Comparison of ENCODE assay signal across 9 cellular contexts in genomic region chr17:48002208-48002919, GRCh38. TPM values are rescaled to one million over a fixed set of nuclear protein-coding genes. Genes with fewer than 3 reads are reported as not detected.
DNase-seq lines count a peak whose midpoint lies in the region; ATAC-seq, FAIRE-seq and TF ChIP-seq lines count a peak whose summit lies in the region.
"Had no signal": no experiment of that assay in that cellular context is flagged by ENCODE, and none has a peak within 500 bp of the region (broad histone marks: within the 10 kb centered on the region; RNA-seq: fewer than 3 reads in every experiment).

No MANE protein-coding gene starts in this region.

- H3K79me2 ChIP-seq in mammary epithelial cell (ENCODE audit: insufficient read depth, low read length): no peaks in the 10 kb centered on the region
- H3K79me2 ChIP-seq in HepG2 (ENCODE audit: insufficient read depth, low read length): no peaks in the 10 kb centered on the region

- H4K20me1 ChIP-seq in mammary epithelial cell (ENCODE audit: insufficient read depth, low read length) (no peaks in the 10 kb centered on the region), HepG2 (ENCODE audit: insufficient read depth, low read length) (no peaks in the 10 kb centered on the region)

- H3K9ac ChIP-seq in mammary epithelial cell (ENCODE audit: insufficient read depth, low read length) (peak overlapping the region; percentile 35), HepG2 (ENCODE audit: insufficient read depth, low read depth, low read length) (0 out of 2 replicates have a peak overlapping the region, but pooled peaks have one; percentile 14)

- no TSS peak for BruUV-seq in mammary epithelial cell (replicated peaks; lab: Mats Ljungman, UMichigan)
- no TSS peak for BruUV-seq in HepG2 (replicated peaks; lab: Mats Ljungman, UMichigan)

- H3K27ac ChIP-seq in mammary epithelial cell (ENCODE audit: insufficient read depth, low read depth, low read length) (peak overlapping the region; percentile 87), HepG2 (ENCODE audit: extremely low read length, insufficient read depth, low read length) (no peak overlapping the region), vagina (peak overlapping the region; percentile 38)

- H3K4me3 ChIP-seq in mammary epithelial cell (replicated peaks in 1 of 3; ENCODE audit: insufficient read depth in 1 of 3, low read depth in 2 of 3, low read length in 3 of 3) (no peak overlapping the region), HepG2 (replicated peaks in 1 of 3; ENCODE audit: insufficient read depth in 1 of 3, low read depth in 2 of 3, low read length in 3 of 3) (no peak overlapping the region), vagina (no peak overlapping the region)
- H3K4me3 ChIP-seq: thoracic aorta had no signal

- H3K9me3 ChIP-seq in mammary epithelial cell (replicated peaks; ENCODE audit: insufficient read depth, low read length) (no peaks in the 10 kb centered on the region), HepG2 (ENCODE audit: low read length) (no peaks in the 10 kb centered on the region), vagina (no peaks in the 10 kb centered on the region)
- H3K9me3 ChIP-seq: thoracic aorta had no signal

- dilution Hi-C loops in mammary epithelial cell (cut with HindIII; ENCODE audit: low sequenced_read_pairs): no loop called here

- CTCF ChIA-PET in mammary epithelial cell (lab: Charles Lee; ENCODE audit: low non-redundant PET) (no interaction called here), HepG2 (lab: Yijun Ruan, JAX; ENCODE audit: low intra/inter-chr PET ratio, low total read pairs) (no interaction called here)

- 29% methylated on average over 5 of the region's 5 CpGs for WGBS in mammary epithelial cell (ENCODE audit: low coverage, missing lambda C conversion rate)
- 52% methylated on average over 5 of the region's 5 CpGs for WGBS in HepG2 (ENCODE audit: low lambda C conversion rate)

- in situ Hi-C loops in mammary epithelial cell (cut with MboI; ENCODE audit: low sequenced_read_pairs in 2 of 2) (no loop called here), HepG2 (cut with HindIII; ENCODE audit: extremely low pct_ligation_motif_present, low pct_unique_long_range_greater_than_20kb) (no loop called here)

- TF ChIP-seq POLR2A in HepG2 (IDR thresholded peaks at IDR 0.05; ENCODE audit: insufficient read depth in 1 of 2, low read depth in 2 of 2, low read length in 2 of 2) (no peak), vagina (IDR thresholded peaks at IDR 0.05) (no peak)

- no peak for FAIRE-seq in HepG2 (lab: Jason Lieb, UNC)

- H3K4me1 ChIP-seq in mammary epithelial cell (ENCODE audit: insufficient read depth, low read length) (peaks cover 24% of the 10 kb centered on the region), HepG2 (ENCODE audit: insufficient read depth, low read length) (peaks cover 12% of the 10 kb centered on the region), vagina (peaks cover 12% of the 10 kb centered on the region)

- no peak for ATAC-seq in activated T-cell treated with anti-CD3 and anti-CD28 coated beads, Interleukin-2, amount 50 U/mL, for 72 hours (replicated peaks in 1 of 2)
- ATAC-seq in HepG2: no peak

- H3K4me2 ChIP-seq in mammary epithelial cell (ENCODE audit: insufficient read depth, low read depth, low read length) (peak overlapping the region; percentile 27), HepG2 (ENCODE audit: low read depth, low read length) (0 out of 2 replicates have a peak overlapping the region, but pooled peaks have one; percentile 1)

- H3K36me3 ChIP-seq in mammary epithelial cell (ENCODE audit: insufficient read depth, low read length): no peaks in the 10 kb centered on the region
- no peaks in the 10 kb centered on the region for H3K36me3 ChIP-seq in HepG2 (replicated peaks in 1 of 2; ENCODE audit: control insufficient read depth in 1 of 2, insufficient read depth in 2 of 2, low read length in 2 of 2)
- H3K36me3 ChIP-seq in vagina: no peaks in the 10 kb centered on the region
- H3K36me3 ChIP-seq: thoracic aorta had no signal

- H2AFZ ChIP-seq in mammary epithelial cell (ENCODE audit: low read depth, low read length): peak overlapping the region; percentile 98
- H2AFZ ChIP-seq in HepG2 (ENCODE audit: low read length): peak overlapping the region; percentile 78

- no peak overlapping the region for H3K4me3 Mint-ChIP-seq in activated T-cell treated with anti-CD3 and anti-CD28 coated beads, Interleukin-2, amount 50 U/mL, for 24 hours
- no peak overlapping the region for H3K4me3 Mint-ChIP-seq in activated T-cell treated with anti-CD3 and anti-CD28 coated beads, Interleukin-2, amount 50 U/mL, for 72 hours

- H3K27me3 Mint-ChIP-seq in activated T-cell treated with anti-CD3 and anti-CD28 coated beads, Interleukin-2, amount 50 U/mL, for 24 hours: peaks cover 18% of the 10 kb centered on the region
- peaks cover 30% of the 10 kb centered on the region for H3K27me3 Mint-ChIP-seq in activated T-cell treated with anti-CD3 and anti-CD28 coated beads, Interleukin-2, amount 50 U/mL, for 72 hours (ENCODE audit: low read depth)

- H3K27me3 ChIP-seq in mammary epithelial cell (ENCODE audit: insufficient read depth, low read length): no peaks in the 10 kb centered on the region
- peaks cover 2 to 32% of the 10 kb centered on the region in 2 experiments; a peak in 4 of 5 replicates for H3K27me3 ChIP-seq in HepG2 (ENCODE audit: control insufficient read depth in 1 of 2, insufficient read depth in 2 of 2, low read length in 2 of 2)
- no peaks in the 10 kb centered on the region for H3K27me3 ChIP-seq in vagina

- intact Hi-C loops in mammary epithelial cell (cut with micrococcal nuclease): loop anchor here (2.0 kb wide), 1 partner anchor 20 kb away; no protein-coding TSS in a partner anchor
- intact Hi-C loops in HepG2 (cut with micrococcal nuclease; ENCODE audit: unreplicated experiment): no loop called here
- intact Hi-C loops in vagina (cut with DNase I): no loop called here

- H3K27ac Mint-ChIP-seq in activated T-cell treated with anti-CD3 and anti-CD28 coated beads, Interleukin-2, amount 50 U/mL, for 24 hours: peak overlapping the region; percentile 7
- H3K27ac Mint-ChIP-seq in activated T-cell treated with anti-CD3 and anti-CD28 coated beads, Interleukin-2, amount 50 U/mL, for 72 hours: no peak overlapping the region

- no peaks in the 10 kb centered on the region for H3K36me3 Mint-ChIP-seq in activated T-cell treated with anti-CD3 and anti-CD28 coated beads, Interleukin-2, amount 50 U/mL, for 24 hours (ENCODE audit: low read depth)
- no peaks in the 10 kb centered on the region for H3K36me3 Mint-ChIP-seq in activated T-cell treated with anti-CD3 and anti-CD28 coated beads, Interleukin-2, amount 50 U/mL, for 72 hours (ENCODE audit: insufficient read depth in 2 of 2)

- no peak for DNase-seq in activated T-cell treated with anti-CD3 and anti-CD28 coated beads, Interleukin-2, amount 50 U/mL, for 24 hours
- no peak for DNase-seq in activated T-cell treated with anti-CD3 and anti-CD28 coated beads, Interleukin-2, amount 50 U/mL, for 72 hours
- DNase-seq in NCI-H460 (ENCODE audit: extremely low read depth, low read depth): peak; percentile 59
- DNase-seq in mammary epithelial cell: peak; percentile 80
- DNase-seq in HepG2 (ENCODE audit: low spot score): peak; percentile 50
- no peak for DNase-seq in vagina (ENCODE audit: extremely low spot score in 2 of 2)
- no peak for DNase-seq in C1 segment of cervical spinal cord (lab: John Stamatoyannopoulos, UW)
- DNase-seq in NK-92 (lab: John Stamatoyannopoulos, UW; ENCODE audit: unreplicated experiment): no peak

- TF ChIP-seq CTCF in mammary epithelial cell (conservative IDR thresholded peaks at IDR 0.05 in 1 of 2, IDR thresholded peaks at IDR 0.05 in 1 of 2; ENCODE audit: extremely low read depth in 1 of 2, insufficient read depth in 1 of 2, low read depth in 1 of 2, low read length in 2 of 2) (no peak), HepG2 (CRISPR knock-in tag; IDR thresholded peaks at IDR 0.05) (no peak), vagina (IDR thresholded peaks at IDR 0.05) (no peak)

- TF ChIP-seq RAD21 in HepG2 (CRISPR knock-in tag; IDR thresholded peaks at IDR 0.05): no peak

- H3K9me3 Mint-ChIP-seq in activated T-cell treated with anti-CD3 and anti-CD28 coated beads, Interleukin-2, amount 50 U/mL, for 24 hours: no peaks in the 10 kb centered on the region
- H3K9me3 Mint-ChIP-seq in activated T-cell treated with anti-CD3 and anti-CD28 coated beads, Interleukin-2, amount 50 U/mL, for 72 hours: no peaks in the 10 kb centered on the region

- POLR2A ChIA-PET in HepG2 (lab: Yijun Ruan, JAX): interaction anchor here (1.0 kb wide), 1 partner anchor 46 kb away, joined by 3 read pairs; the partner anchor contains the start of gene NFE2L1

- no peak for TF ChIP-seq EP300 in HepG2 (IDR thresholded peaks at IDR 0.05; ENCODE audit: low read depth in 2 of 2, low read length in 2 of 2)
- no peak for TF ChIP-seq EP300 in HepG2 (CRISPR knock-in tag; IDR thresholded peaks at IDR 0.05; ENCODE audit: borderline replicate concordance)

- peaks cover 8% of the 10 kb centered on the region for H3K4me1 Mint-ChIP-seq in activated T-cell treated with anti-CD3 and anti-CD28 coated beads, Interleukin-2, amount 50 U/mL, for 24 hours (ENCODE audit: low read depth)
- H3K4me1 Mint-ChIP-seq in activated T-cell treated with anti-CD3 and anti-CD28 coated beads, Interleukin-2, amount 50 U/mL, for 72 hours (ENCODE audit: low read depth): peaks cover 10% of the 10 kb centered on the region

RNA-seq across cellular contexts. Expression of gene CDK5RAP3, which starts 31.5 kb away (rescaled TPM):
- 100 to 1,000 TPM; 232 to 255 TPM for total RNA-seq in activated T-cell treated with anti-CD3 and anti-CD28 coated beads, Interleukin-2, amount 50 U/mL, for 72 hours
- 46.6 and 75.2 TPM in 2 replicates for total RNA-seq in NCI-H460 (2014; rRNA removed; shearing (Covaris generic))
- polyA plus RNA-seq in NCI-H460 (2014; cell fraction: nucleus; rRNA removed): 558 and 587 TPM in 2 replicates
- 100 to 1,000 TPM in 1 of 2 donors, 10 to 100 TPM in 1; 35.3 to 116 TPM for total RNA-seq in mammary epithelial cell
- 70.6 TPM for polyA plus RNA-seq in mammary epithelial cell
- polyA minus RNA-seq in mammary epithelial cell: 121 TPM
- total RNA-seq in HepG2 (2016; rRNA removed; fragmentation: Illumina TruSeq; extraction: Trizol): 86.8 and 128 TPM in 2 replicates
- total RNA-seq in HepG2 (2016; cell fraction: cytosol; rRNA removed; fragmentation: Illumina TruSeq; extraction: Trizol; ENCODE audit: low read depth): 13.1 and 20.6 TPM in 2 replicates
- 90.9 and 132 TPM in 2 replicates for total RNA-seq in HepG2 (2016; cell fraction: insoluble cytoplasmic fraction; rRNA removed; fragmentation: Illumina TruSeq; extraction: Trizol)
- total RNA-seq in HepG2 (2016; cell fraction: membrane; rRNA removed; fragmentation: Illumina TruSeq; extraction: Trizol): 26.2 and 30.9 TPM in 2 replicates
- 159 and 187 TPM in 2 replicates for total RNA-seq in HepG2 (2016; cell fraction: nucleus; rRNA removed; fragmentation: Illumina TruSeq; extraction: Trizol)
- 154 and 183 TPM in 2 replicates for polyA plus RNA-seq in HepG2 (2011; rRNA removed)
- polyA plus RNA-seq in HepG2 (2011; cell fraction: cytosol; rRNA removed): 59.3 and 67.0 TPM in 2 replicates
- polyA plus RNA-seq in HepG2 (2011; cell fraction: nucleus; rRNA removed): 2,013 and 2,090 TPM in 2 replicates
- 136 and 152 TPM in 2 replicates for polyA plus RNA-seq in HepG2 (2012)
- polyA plus RNA-seq in HepG2 (2016; cell fraction: cytosol; fragmentation: Illumina TruSeq; extraction: Trizol; ENCODE audit: low read depth): 10.8 and 13.3 TPM in 2 replicates
- 72.7 and 80.7 TPM in 2 replicates for polyA plus RNA-seq in HepG2 (2016; cell fraction: insoluble cytoplasmic fraction; fragmentation: Illumina TruSeq; extraction: Trizol; ENCODE audit: low read depth)
- polyA plus RNA-seq in HepG2 (2016; cell fraction: membrane; fragmentation: Illumina TruSeq; extraction: Trizol; ENCODE audit: low read depth): 16.6 and 19.4 TPM in 2 replicates
- polyA plus RNA-seq in HepG2 (2016; cell fraction: nucleus; fragmentation: Illumina TruSeq; extraction: Trizol; ENCODE audit: insufficient read depth, low read depth): 373 and 385 TPM in 2 replicates
- polyA minus RNA-seq in HepG2 (2011; rRNA and poly(A)+ RNA removed; ENCODE audit: low replicate concordance): 116 and 143 TPM in 2 replicates
- 25.7 and 29.3 TPM in 2 replicates for polyA minus RNA-seq in HepG2 (2011; cell fraction: cytosol; rRNA and poly(A)+ RNA removed)
- 252 and 268 TPM in 2 replicates for polyA minus RNA-seq in HepG2 (2011; cell fraction: nucleus; rRNA and poly(A)+ RNA removed)
- 144 TPM for total RNA-seq in vagina

RNA-seq across cellular contexts. Expression of gene COPZ2, which starts 35.2 kb away (rescaled TPM):
- total RNA-seq in activated T-cell treated with anti-CD3 and anti-CD28 coated beads, Interleukin-2, amount 50 U/mL, for 72 hours: 10 to 100 TPM; 11.7 to 14.2 TPM
- 8.5 and 12.3 TPM in 2 replicates for total RNA-seq in NCI-H460 (2014; rRNA removed; shearing (Covaris generic))
- polyA plus RNA-seq in NCI-H460 (2014; cell fraction: nucleus; rRNA removed): 5.0 and 12.3 TPM in 2 replicates
- 10 to 100 TPM; 11.2 to 46.2 TPM for total RNA-seq in mammary epithelial cell
- polyA plus RNA-seq in mammary epithelial cell: 15.6 TPM
- 14.1 TPM for polyA minus RNA-seq in mammary epithelial cell
- total RNA-seq in HepG2 (2016; rRNA removed; fragmentation: Illumina TruSeq; extraction: Trizol): 0.74 and 1.5 TPM in 2 replicates
- 0.81 and 1.5 TPM in 2 replicates for total RNA-seq in HepG2 (2016; cell fraction: cytosol; rRNA removed; fragmentation: Illumina TruSeq; extraction: Trizol; ENCODE audit: low read depth)
- 0.91 TPM in 1 of 2 replicates, not detected in the other for total RNA-seq in HepG2 (2016; cell fraction: insoluble cytoplasmic fraction; rRNA removed; fragmentation: Illumina TruSeq; extraction: Trizol)
- 0.96 and 1.8 TPM in 2 replicates for total RNA-seq in HepG2 (2016; cell fraction: membrane; rRNA removed; fragmentation: Illumina TruSeq; extraction: Trizol)
- 1.4 TPM in 1 of 2 replicates, not detected in the other for total RNA-seq in HepG2 (2016; cell fraction: nucleus; rRNA removed; fragmentation: Illumina TruSeq; extraction: Trizol)
- 0.48 and 0.61 TPM in 2 replicates for polyA plus RNA-seq in HepG2 (2011; rRNA removed)
- polyA plus RNA-seq in HepG2 (2011; cell fraction: cytosol; rRNA removed): 0.48 and 0.96 TPM in 2 replicates
- 0.68 and 0.90 TPM in 2 replicates for polyA plus RNA-seq in HepG2 (2011; cell fraction: nucleus; rRNA removed)
- 0.63 and 1.8 TPM in 2 replicates for polyA plus RNA-seq in HepG2 (2012)
- polyA plus RNA-seq in HepG2 (2016; cell fraction: cytosol; fragmentation: Illumina TruSeq; extraction: Trizol; ENCODE audit: low read depth): 2.3 and 2.4 TPM in 2 replicates
- polyA plus RNA-seq in HepG2 (2016; cell fraction: insoluble cytoplasmic fraction; fragmentation: Illumina TruSeq; extraction: Trizol; ENCODE audit: low read depth): 0.87 and 4.9 TPM in 2 replicates
- polyA plus RNA-seq in HepG2 (2016; cell fraction: membrane; fragmentation: Illumina TruSeq; extraction: Trizol; ENCODE audit: low read depth): 1.1 and 2.1 TPM in 2 replicates
- 2.4 TPM in 1 of 2 replicates, not detected in the other for polyA plus RNA-seq in HepG2 (2016; cell fraction: nucleus; fragmentation: Illumina TruSeq; extraction: Trizol; ENCODE audit: insufficient read depth, low read depth)
- polyA minus RNA-seq in HepG2 (2011; rRNA and poly(A)+ RNA removed; ENCODE audit: low replicate concordance): 0.50 and 0.94 TPM in 2 replicates
- not detected in 2 replicates for polyA minus RNA-seq in HepG2 (2011; cell fraction: cytosol; rRNA and poly(A)+ RNA removed)
- 0.77 TPM in 1 of 2 replicates, not detected in the other for polyA minus RNA-seq in HepG2 (2011; cell fraction: nucleus; rRNA and poly(A)+ RNA removed)
- total RNA-seq in vagina: 34.4 TPM

RNA-seq across cellular contexts. Expression of gene PRR15L, which starts 44.7 kb away (rescaled TPM):
- not detected for total RNA-seq in activated T-cell treated with anti-CD3 and anti-CD28 coated beads, Interleukin-2, amount 50 U/mL, for 72 hours
- not detected in 2 replicates for total RNA-seq in NCI-H460 (2014; rRNA removed; shearing (Covaris generic))
- not detected in 2 replicates for polyA plus RNA-seq in NCI-H460 (2014; cell fraction: nucleus; rRNA removed)
- under 1 TPM; 0.33 to 0.50 TPM for total RNA-seq in mammary epithelial cell
- polyA plus RNA-seq in mammary epithelial cell: 0.74 TPM
- not detected for polyA minus RNA-seq in mammary epithelial cell
- 2.0 and 2.4 TPM in 2 replicates for total RNA-seq in HepG2 (2016; rRNA removed; fragmentation: Illumina TruSeq; extraction: Trizol)
- 0.40 and 0.62 TPM in 2 replicates for total RNA-seq in HepG2 (2016; cell fraction: cytosol; rRNA removed; fragmentation: Illumina TruSeq; extraction: Trizol; ENCODE audit: low read depth)
- 1.9 and 2.5 TPM in 2 replicates for total RNA-seq in HepG2 (2016; cell fraction: insoluble cytoplasmic fraction; rRNA removed; fragmentation: Illumina TruSeq; extraction: Trizol)
- 0.93 and 1.0 TPM in 2 replicates for total RNA-seq in HepG2 (2016; cell fraction: membrane; rRNA removed; fragmentation: Illumina TruSeq; extraction: Trizol)
- 0.65 and 0.88 TPM in 2 replicates for total RNA-seq in HepG2 (2016; cell fraction: nucleus; rRNA removed; fragmentation: Illumina TruSeq; extraction: Trizol)
- 0.44 and 0.47 TPM in 2 replicates for polyA plus RNA-seq in HepG2 (2011; rRNA removed)
- 0.64 and 0.77 TPM in 2 replicates for polyA plus RNA-seq in HepG2 (2011; cell fraction: cytosol; rRNA removed)
- polyA plus RNA-seq in HepG2 (2011; cell fraction: nucleus; rRNA removed): 0.37 and 0.81 TPM in 2 replicates
- 0.49 and 0.95 TPM in 2 replicates for polyA plus RNA-seq in HepG2 (2012)
- 0.11 and 0.28 TPM in 2 replicates for polyA plus RNA-seq in HepG2 (2016; cell fraction: cytosol; fragmentation: Illumina TruSeq; extraction: Trizol; ENCODE audit: low read depth)
- polyA plus RNA-seq in HepG2 (2016; cell fraction: insoluble cytoplasmic fraction; fragmentation: Illumina TruSeq; extraction: Trizol; ENCODE audit: low read depth): 2.2 TPM in 2 replicates
- polyA plus RNA-seq in HepG2 (2016; cell fraction: membrane; fragmentation: Illumina TruSeq; extraction: Trizol; ENCODE audit: low read depth): 0.43 and 0.52 TPM in 2 replicates
- 1.1 and 1.2 TPM in 2 replicates for polyA plus RNA-seq in HepG2 (2016; cell fraction: nucleus; fragmentation: Illumina TruSeq; extraction: Trizol; ENCODE audit: insufficient read depth, low read depth)
- 1.4 TPM in 1 of 2 replicates, not detected in the other for polyA minus RNA-seq in HepG2 (2011; rRNA and poly(A)+ RNA removed; ENCODE audit: low replicate concordance)
- polyA minus RNA-seq in HepG2 (2011; cell fraction: cytosol; rRNA and poly(A)+ RNA removed): 0.40 and 0.44 TPM in 2 replicates
- polyA minus RNA-seq in HepG2 (2011; cell fraction: nucleus; rRNA and poly(A)+ RNA removed): 0.62 TPM in 1 of 2 replicates, not detected in the other
- total RNA-seq in vagina: 2.2 TPM

RNA-seq across cellular contexts. Expression of gene NFE2L1, which starts 45.8 kb away (rescaled TPM):
- total RNA-seq in activated T-cell treated with anti-CD3 and anti-CD28 coated beads, Interleukin-2, amount 50 U/mL, for 72 hours: 100 to 1,000 TPM; 214 to 237 TPM
- total RNA-seq in NCI-H460 (2014; rRNA removed; shearing (Covaris generic)): 123 and 142 TPM in 2 replicates
- 122 and 134 TPM in 2 replicates for polyA plus RNA-seq in NCI-H460 (2014; cell fraction: nucleus; rRNA removed)
- total RNA-seq in mammary epithelial cell (100 to 1,000 TPM; 283 to 291 TPM), HepG2 (2016; rRNA removed; fragmentation: Illumina TruSeq; extraction: Trizol) (53.7 and 67.0 TPM in 2 replicates), vagina (190 TPM)
- polyA plus RNA-seq in mammary epithelial cell (138 TPM), HepG2 (2011; rRNA removed) (234 and 278 TPM in 2 replicates)
- 315 TPM for polyA minus RNA-seq in mammary epithelial cell
- 4.7 and 5.3 TPM in 2 replicates for total RNA-seq in HepG2 (2016; cell fraction: cytosol; rRNA removed; fragmentation: Illumina TruSeq; extraction: Trizol; ENCODE audit: low read depth)
- 48.3 and 75.7 TPM in 2 replicates for total RNA-seq in HepG2 (2016; cell fraction: insoluble cytoplasmic fraction; rRNA removed; fragmentation: Illumina TruSeq; extraction: Trizol)
- 18.1 and 20.9 TPM in 2 replicates for total RNA-seq in HepG2 (2016; cell fraction: membrane; rRNA removed; fragmentation: Illumina TruSeq; extraction: Trizol)
- 60.7 and 74.8 TPM in 2 replicates for total RNA-seq in HepG2 (2016; cell fraction: nucleus; rRNA removed; fragmentation: Illumina TruSeq; extraction: Trizol)
- 165 and 176 TPM in 2 replicates for polyA plus RNA-seq in HepG2 (2011; cell fraction: cytosol; rRNA removed)
- 160 and 175 TPM in 2 replicates for polyA plus RNA-seq in HepG2 (2011; cell fraction: nucleus; rRNA removed)
- 180 and 241 TPM in 2 replicates for polyA plus RNA-seq in HepG2 (2012)
- polyA plus RNA-seq in HepG2 (2016; cell fraction: cytosol; fragmentation: Illumina TruSeq; extraction: Trizol; ENCODE audit: low read depth): 4.2 and 4.4 TPM in 2 replicates
- polyA plus RNA-seq in HepG2 (2016; cell fraction: insoluble cytoplasmic fraction; fragmentation: Illumina TruSeq; extraction: Trizol; ENCODE audit: low read depth): 37.5 and 44.9 TPM in 2 replicates
- 11.3 and 11.8 TPM in 2 replicates for polyA plus RNA-seq in HepG2 (2016; cell fraction: membrane; fragmentation: Illumina TruSeq; extraction: Trizol; ENCODE audit: low read depth)
- 92.7 and 103 TPM in 2 replicates for polyA plus RNA-seq in HepG2 (2016; cell fraction: nucleus; fragmentation: Illumina TruSeq; extraction: Trizol; ENCODE audit: insufficient read depth, low read depth)
- 108 and 333 TPM in 2 replicates for polyA minus RNA-seq in HepG2 (2011; rRNA and poly(A)+ RNA removed; ENCODE audit: low replicate concordance)
- polyA minus RNA-seq in HepG2 (2011; cell fraction: cytosol; rRNA and poly(A)+ RNA removed): 114 and 124 TPM in 2 replicates
- 57.3 and 65.6 TPM in 2 replicates for polyA minus RNA-seq in HepG2 (2011; cell fraction: nucleus; rRNA and poly(A)+ RNA removed)

Comparison
In these comparisons a context has a peak if more than half of its experiments do, and no peak if none do; other contexts are left out.
1. DNase-seq: peak in NCI-H460 (single experiment), mammary epithelial cell (single experiment) and HepG2 (single experiment); none in activated T-cell treated with anti-CD3 and anti-CD28 coated beads, Interleukin-2, amount 50 U/mL, for 24 hours (single experiment), activated T-cell treated with anti-CD3 and anti-CD28 coated beads, Interleukin-2, amount 50 U/mL, for 72 hours (0 of 2), vagina (0 of 2), C1 segment of cervical spinal cord (0 of 14) and NK-92 (single experiment).